27 cellular contexts compared by ENCODE assay signal in the genomic region with DNA sequence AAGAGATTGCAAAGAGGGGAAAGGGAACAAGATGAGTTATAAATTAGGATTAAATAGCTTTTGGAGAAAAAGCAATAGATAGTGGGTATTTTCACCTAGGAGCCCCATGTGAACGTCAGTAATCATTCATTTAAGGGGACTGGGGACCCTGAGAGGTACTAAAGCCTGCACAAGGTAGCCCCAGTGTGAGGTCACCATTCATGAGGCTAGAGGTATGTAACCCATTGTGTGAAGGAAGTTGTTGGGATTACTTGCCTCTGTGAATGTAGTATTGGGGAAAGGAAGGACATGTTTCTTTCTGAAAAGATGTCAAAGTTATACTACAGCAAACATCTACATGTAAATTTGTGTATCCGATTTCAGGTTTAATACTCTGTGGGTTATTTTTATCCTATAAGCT.
"Had no signal": no experiment of that assay in that cellular context is flagged by ENCODE, and none has a peak within 500 bp of the region (broad histone marks: within the 10 kb centered on the region; RNA-seq: fewer than 3 reads in every experiment).

No MANE protein-coding gene starts in this region.

- H3K27me3 ChIP-seq: ascending aorta, breast epithelium, cardiac muscle cell, colonic mucosa, esophagus squamous epithelium, gastroesophageal sphincter had no signal

- H3K4me1 ChIP-seq: ascending aorta, breast epithelium, colonic mucosa, esophagus squamous epithelium, gastroesophageal sphincter had no signal

- H3K27ac ChIP-seq: ascending aorta, breast epithelium, cardiac muscle cell, colonic mucosa, epithelial cell of prostate, esophagus squamous epithelium, gastroesophageal sphincter, WERI-Rb-1 had no signal

- H3K36me3 ChIP-seq: ascending aorta, breast epithelium, cardiac muscle cell, colonic mucosa, esophagus squamous epithelium, gastroesophageal sphincter, WERI-Rb-1 had no signal

- H3K9me3 ChIP-seq: ascending aorta, breast epithelium, colonic mucosa, esophagus squamous epithelium, gastroesophageal sphincter had no signal

- H3K4me3 ChIP-seq: ascending aorta, breast epithelium, cardiac muscle cell, colonic mucosa, esophagus squamous epithelium, gastroesophageal sphincter had no signal

- ATAC-seq: activated CD4-positive, alpha-beta T cell treated with anti-CD3 and anti-CD28 coated beads for 36 hours; activated CD8-positive, alpha-beta memory T cell treated with anti-CD3 and anti-CD28 coated beads, Interleukin-2, amount 10 ng/mL, durations not matched to agents 7 days and 5 days; activated CD8-positive, alpha-beta T cell treated with anti-CD3 and anti-CD28 coated beads, Interleukin-2, amount 10 ng/mL, durations not matched to agents 7 days and 5 days; gastroesophageal sphincter had no signal

- DNase-seq: activated CD4-positive, alpha-beta memory T cell treated with anti-CD3 and anti-CD28 coated beads for 36 hours; activated CD4-positive, alpha-beta T cell treated with anti-CD3 and anti-CD28 coated beads for 36 hours; activated CD4-positive, alpha-beta T cell treated with anti-CD3 and anti-CD28 coated beads, Interleukin-2, amount 10 ng/mL, durations not matched to agents 24 days and 14 days; activated CD4-positive, CD25-positive, alpha-beta regulatory T cell; activated CD4-positive, CD25-positive, alpha-beta regulatory T cell treated with anti-CD3 and anti-CD28 coated beads, Interleukin-2, amount 50 U/mL, for 72 hours; activated CD8-positive, alpha-beta memory T cell treated with anti-CD3 and anti-CD28 coated beads, Interleukin-2, amount 10 ng/mL, durations not matched to agents 7 days and 5 days; activated CD8-positive, alpha-beta memory T cell treated with anti-CD3 and anti-CD28 coated beads, Interleukin-2, amount 50 U/mL, for 4 hours; activated CD8-positive, alpha-beta T cell treated with anti-CD3 and anti-CD28 coated beads, Interleukin-2, amount 10 ng/mL, durations not matched to agents 7 days and 5 days; activated effector memory CD4-positive, alpha-beta T cell treated with anti-CD3 and anti-CD28 coated beads, Interleukin-2, amount 50 U/mL, for 16 hours; activated naive CD4-positive, alpha-beta T cell treated with anti-CD3 and anti-CD28 coated beads for 36 hours; activated naive CD8-positive, alpha-beta T cell treated with anti-CD3 and anti-CD28 coated beads, Interleukin-2, amount 10 ng/mL, durations not matched to agents 7 days and 5 days; activated T-cell treated with anti-CD3 and anti-CD28 coated beads, Interleukin-2, amount 50 U/mL, for 1 hour; activated T-cell treated with anti-CD3 and anti-CD28 coated beads, Interleukin-2, amount 50 U/mL, for 48 hours; central memory CD4-positive, alpha-beta T cell; cerebellar nuclear complex; colonic mucosa; effector CD8-positive, alpha-beta T cell; esophagus squamous epithelium; foreskin melanocyte; T-helper 2 cell; T-helper 9 cell; WERI-Rb-1 had no signal
